ENCODE assay signal across 8 cellular contexts in the genomic region with DNA sequence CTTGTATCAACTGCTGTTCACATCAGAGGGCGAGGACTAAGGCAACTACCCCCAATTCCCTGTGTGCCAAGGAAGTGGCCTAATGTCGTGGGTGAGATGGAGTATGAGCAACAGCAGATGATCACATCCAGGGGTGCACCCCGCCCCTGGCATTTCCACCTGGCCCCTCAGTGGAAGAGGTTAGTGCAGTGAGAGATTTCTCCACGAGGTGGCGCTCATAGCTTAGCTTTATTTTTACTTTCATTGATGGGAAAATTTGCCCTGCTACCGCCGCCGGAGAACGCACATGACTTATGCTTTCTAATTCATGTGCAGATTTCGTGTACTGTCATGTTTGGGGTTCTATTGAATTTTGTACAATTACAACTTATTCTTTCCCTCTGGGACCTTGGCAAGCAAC.
A peak's percentile ranks its signal among the peaks of the same experiment; 100 is the strongest.
DNase-seq lines count a peak whose midpoint lies in the region; ATAC-seq, FAIRE-seq and TF ChIP-seq lines count a peak whose summit lies in the region.

No MANE protein-coding gene starts in this region.

- in situ Hi-C loops in brain microvascular endothelial cell (cut with HindIII; ENCODE audit: low pct_ligation_motif_present, low sequenced_read_pairs) = no loop called here

- H3K27ac ChIP-seq in brain microvascular endothelial cell = no peak overlapping the region
- H3K27ac ChIP-seq in kidney (ENCODE audit: low read depth in 2 of 2, low read length in 2 of 2) = no peak overlapping the region
- no peak overlapping the region for H3K27ac ChIP-seq in coronary artery

- no peak for FAIRE-seq in kidney (lab: Jason Lieb, UNC)

- TF ChIP-seq CTCF in brain microvascular endothelial cell (IDR thresholded peaks at IDR 0.05; ENCODE audit: low read depth, low read length, missing control alignments) = peak; percentile 77
- TF ChIP-seq CTCF in kidney (IDR thresholded peaks at IDR 0.05; ENCODE audit: borderline replicate concordance, extremely low read depth, insufficient read depth) = peak; percentile 84
- TF ChIP-seq CTCF in coronary artery (IDR thresholded peaks at IDR 0.05) = no peak

- DNase-seq in GDM1 (lab: John Stamatoyannopoulos, UW) (peak; percentile 6), MG63 (peak; percentile 9), RPMI8226 (peak; percentile 82), brain microvascular endothelial cell (peak; percentile 41), kidney (no peak), coronary artery (ENCODE audit: low spot score) (no peak)
- peak; percentile 12 to 31 (median 15) for DNase-seq in stimulated activated CD4-positive, alpha-beta T cell treated with anti-CD3 and anti-CD28 coated beads, TNF-alpha, amount 100 ng/mL, for 48 hours (ENCODE audit: low read depth in 3 of 3)

- intact Hi-C loops in kidney (cut with DNase I) = no loop called here

- H3K4me1 ChIP-seq in kidney (ENCODE audit: control insufficient read depth in 1 of 2, insufficient read depth in 1 of 2, low read depth in 1 of 2, low read length in 2 of 2) = no peaks in the 10 kb centered on the region

- ATAC-seq in GM21825 (IDR thresholded peaks at IDR 0.05; ENCODE audit: unreplicated experiment) = peak; percentile 65

- H3K4me3 ChIP-seq in MG63 = no peak overlapping the region
- no peak overlapping the region for H3K4me3 ChIP-seq in brain microvascular endothelial cell (ENCODE audit: low read depth, low read length)
- H3K4me3 ChIP-seq in kidney (ENCODE audit: low read length in 2 of 2) = no peak overlapping the region
- no peak overlapping the region for H3K4me3 ChIP-seq in coronary artery

- no peaks in the 10 kb centered on the region for H3K27me3 ChIP-seq in MG63
- H3K27me3 ChIP-seq in brain microvascular endothelial cell (replicated peaks) = no peaks in the 10 kb centered on the region

- H3K36me3 ChIP-seq in MG63 = no peaks in the 10 kb centered on the region
- H3K36me3 ChIP-seq in brain microvascular endothelial cell (replicated peaks) = no peaks in the 10 kb centered on the region
- H3K36me3 ChIP-seq in kidney (ENCODE audit: control insufficient read depth in 1 of 2, insufficient read depth in 2 of 2, low read length in 2 of 2) = no peaks in the 10 kb centered on the region

- H3K9me3 ChIP-seq in MG63 (no peaks in the 10 kb centered on the region), kidney (ENCODE audit: control insufficient read depth in 1 of 2, low read length in 2 of 2) (no peaks in the 10 kb centered on the region)

- H3K9ac ChIP-seq in kidney (ENCODE audit: low read length in 2 of 2) = no peak overlapping the region

Comparison
In these comparisons a context has a peak if more than half of its experiments do, and no peak if none do; other contexts are left out.
1. DNase-seq: peak in GDM1 (single experiment), MG63 (single experiment), RPMI8226 (single experiment), brain microvascular endothelial cell (single experiment) and stimulated activated CD4-positive, alpha-beta T cell treated with anti-CD3 and anti-CD28 coated beads, TNF-alpha, amount 100 ng/mL, for 48 hours (3 of 3); none in kidney (single experiment) and coronary artery (single experiment).